In genomic region chr12:120134307-120134980, GRCh38 we compare ENCODE assay signal across 24 cellular contexts.
"Had no signal": no experiment of that assay in that cellular context is flagged by ENCODE, and none has a peak within 500 bp of the region (broad histone marks: within the 10 kb centered on the region; RNA-seq: fewer than 3 reads in every experiment).

No MANE protein-coding gene starts in this region.

- DNase-seq: activated CD8-positive, alpha-beta memory T cell treated with anti-CD3 and anti-CD28 coated beads for 24 hours; activated CD8-positive, alpha-beta memory T cell treated with anti-CD3 and anti-CD28 coated beads, Interleukin-2, amount 50 U/mL, for 48 hours; activated effector memory CD4-positive, alpha-beta T cell treated with Interleukin-2 at 50 U/mL for 16 hours; activated naive CD4-positive, alpha-beta T cell treated with anti-CD3 and anti-CD28 coated beads, Interleukin-2, amount 10 ng/mL, durations not matched to agents 7 days and 5 days; activated T-cell treated with anti-CD3 and anti-CD28 coated beads, Interleukin-2, amount 50 U/mL, for 48 hours; aorta; brain microvascular endothelial cell; central memory CD4-positive, alpha-beta T cell; cortex of kidney; effector CD4-positive, alpha-beta T cell; gastrocnemius medialis; heart left ventricle; left lung; psoas muscle; stimulated activated naive CD8-positive, alpha-beta T cell treated with anti-CD3 and anti-CD28 coated beads, Interleukin-15, amount 100 ng/mL, for 72 hours; T1000; transverse colon had no signal

- H3K4me3 Mint-ChIP-seq: activated naive CD4-positive, alpha-beta T cell treated with anti-CD3 and anti-CD28 coated beads, Interleukin-2, amount 10 ng/mL, durations not matched to agents 7 days and 5 days; neural crest cell; stimulated activated naive CD8-positive, alpha-beta T cell treated with anti-CD3 and anti-CD28 coated beads, Interleukin-15, amount 100 ng/mL, for 72 hours had no signal

- H3K4me1 ChIP-seq: gastrocnemius medialis, left lung, psoas muscle, suprapubic skin, transverse colon, vagina had no signal

- H3K9me3 Mint-ChIP-seq: activated naive CD4-positive, alpha-beta T cell treated with anti-CD3 and anti-CD28 coated beads, Interleukin-2, amount 10 ng/mL, durations not matched to agents 7 days and 5 days; neural crest cell; stimulated activated naive CD8-positive, alpha-beta T cell treated with anti-CD3 and anti-CD28 coated beads, Interleukin-15, amount 100 ng/mL, for 72 hours had no signal

- H3K27ac Mint-ChIP-seq: activated naive CD4-positive, alpha-beta T cell treated with anti-CD3 and anti-CD28 coated beads, Interleukin-2, amount 10 ng/mL, durations not matched to agents 7 days and 5 days had no signal

- H3K9me3 ChIP-seq: gastrocnemius medialis, heart left ventricle, left lung, psoas muscle, suprapubic skin, transverse colon, vagina had no signal

- H3K27ac ChIP-seq: brain microvascular endothelial cell, gastrocnemius medialis, left lung, psoas muscle, skin epidermis, suprapubic skin, transverse colon, vagina had no signal

- H3K4me3 ChIP-seq: gastrocnemius medialis, heart left ventricle, left lung, psoas muscle, skin epidermis, suprapubic skin, transverse colon, vagina had no signal

- H3K27me3 Mint-ChIP-seq: activated naive CD4-positive, alpha-beta T cell treated with anti-CD3 and anti-CD28 coated beads, Interleukin-2, amount 10 ng/mL, durations not matched to agents 7 days and 5 days; stimulated activated naive CD8-positive, alpha-beta T cell treated with anti-CD3 and anti-CD28 coated beads, Interleukin-15, amount 100 ng/mL, for 72 hours had no signal

- ATAC-seq: activated CD4-positive, CD25-positive, alpha-beta regulatory T cell treated with anti-CD3 and anti-CD28 coated beads, Interleukin-2, amount 50 U/mL, for 24 hours; esophagus mucosa; gastrocnemius medialis; heart left ventricle; left lung; psoas muscle; right cardiac atrium; stimulated activated naive CD8-positive, alpha-beta T cell treated with anti-CD3 and anti-CD28 coated beads, Interleukin-15, amount 100 ng/mL, for 72 hours had no signal

- H3K27me3 ChIP-seq: brain microvascular endothelial cell, gastrocnemius medialis, heart left ventricle, left lung, suprapubic skin, transverse colon, vagina had no signal

- H3K4me1 Mint-ChIP-seq: activated naive CD4-positive, alpha-beta T cell treated with anti-CD3 and anti-CD28 coated beads, Interleukin-2, amount 10 ng/mL, durations not matched to agents 7 days and 5 days; neural crest cell had no signal
